25 cellular contexts compared by ENCODE assay signal in the genomic region with DNA sequence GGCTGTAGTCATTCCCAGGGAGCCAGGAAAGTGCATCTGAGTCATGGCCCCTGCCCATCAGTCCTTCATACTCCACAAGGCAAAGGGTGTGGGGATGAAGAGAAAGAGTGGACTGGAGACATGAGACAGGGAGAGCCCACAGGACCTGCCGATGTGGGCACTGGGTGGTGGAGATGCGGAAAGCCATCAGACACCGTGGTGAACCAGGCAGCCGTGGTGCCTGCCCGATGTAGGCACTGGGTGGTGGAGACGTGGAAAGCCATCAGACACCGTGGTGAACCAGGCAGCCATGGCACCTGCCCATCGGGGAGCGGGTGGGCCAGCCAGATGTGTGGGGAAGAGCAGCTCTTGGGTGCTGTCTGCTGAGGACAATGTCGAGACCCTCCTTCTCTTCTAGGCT.
"Had no signal": no experiment of that assay in that cellular context is flagged by ENCODE, and none has a peak within 500 bp of the region (broad histone marks: within the 10 kb centered on the region; RNA-seq: fewer than 3 reads in every experiment).

No MANE protein-coding gene starts in this region.

- H3K4me3 Mint-ChIP-seq: activated CD8-positive, alpha-beta T cell treated with anti-CD3 and anti-CD28 coated beads, Interleukin-2, amount 10 ng/mL, durations not matched to agents 7 days and 5 days; activated T-helper 1 cell treated with anti-CD3 and anti-CD28 coated beads, Interleukin-12 subunit alpha, Interleukin-12 subunit beta, Interleukin-2, Interleukin-4 antibody, amounts not matched to agents 30 ng/mL and 10 ng/mL and 1 ng/mL, durations not matched to agents 14 hours and 24 hours and 36 hours; central memory CD8-positive, alpha-beta T cell; natural killer cell treated with Interleukin-12 subunit alpha and Interleukin-12 subunit beta and Interleukin-15 and Interleukin-18, amount 100 ng/mL, for 72 hours had no signal

- H3K27ac ChIP-seq: ascending aorta, brain microvascular endothelial cell, colonic mucosa, epithelial cell of prostate, suprapubic skin, VCaP had no signal

- H3K4me3 ChIP-seq: adrenal gland, ascending aorta, colonic mucosa, heart right ventricle, lung, stomach, suprapubic skin, transverse colon had no signal

- H3K4me1 ChIP-seq: adrenal gland, colonic mucosa had no signal

- H3K9me3 ChIP-seq: adrenal gland, ascending aorta, colonic mucosa, heart right ventricle, stomach, suprapubic skin, transverse colon had no signal

- H3K36me3 ChIP-seq: adrenal gland, ascending aorta, brain microvascular endothelial cell, colonic mucosa, heart right ventricle, stomach, suprapubic skin, transverse colon had no signal

- H3K4me1 Mint-ChIP-seq: central memory CD8-positive, alpha-beta T cell had no signal

- H3K9me3 Mint-ChIP-seq: activated naive CD4-positive, alpha-beta T cell treated with anti-CD3 and anti-CD28 coated beads, Interleukin-2, amount 50 U/mL, for 72 hours; activated T-helper 1 cell treated with anti-CD3 and anti-CD28 coated beads, Interleukin-12 subunit alpha, Interleukin-12 subunit beta, Interleukin-2, Interleukin-4 antibody, amounts not matched to agents 30 ng/mL and 10 ng/mL and 1 ng/mL, durations not matched to agents 14 hours and 24 hours and 36 hours; central memory CD8-positive, alpha-beta T cell; natural killer cell treated with Interleukin-12 subunit alpha and Interleukin-12 subunit beta and Interleukin-15 and Interleukin-18, amount 100 ng/mL, for 72 hours had no signal

- DNase-seq: activated CD4-positive, alpha-beta T cell treated with anti-CD3 and anti-CD28 coated beads, Interleukin-2, amount 50 U/mL, for 1 hour; activated CD4-positive, CD25-positive, alpha-beta regulatory T cell treated with anti-CD3 and anti-CD28 coated beads, Interleukin-2, amount 50 U/mL, for 72 hours; activated CD8-positive, alpha-beta T cell treated with anti-CD3 and anti-CD28 coated beads, Interleukin-2, amount 10 ng/mL, durations not matched to agents 7 days and 5 days; activated gamma-delta T cell; adrenal gland; brain microvascular endothelial cell; colonic mucosa; heart right ventricle; occipital lobe; retina; stimulated activated CD4-positive, alpha-beta T cell treated with anti-CD3 and anti-CD28 coated beads, Interleukin-12 subunit alpha, Interleukin-12 subunit beta, amount 100 ng/mL, for 4 hours; stimulated activated CD4-positive, alpha-beta T cell treated with anti-CD3 and anti-CD28 coated beads, Interleukin-4, amount 100 ng/mL, for 4 hours; stomach; transverse colon had no signal

- ATAC-seq: activated CD8-positive, alpha-beta T cell treated with anti-CD3 and anti-CD28 coated beads, Interleukin-2, amount 10 ng/mL, durations not matched to agents 7 days and 5 days; activated naive CD4-positive, alpha-beta T cell treated with anti-CD3 and anti-CD28 coated beads, Interleukin-2, amount 50 U/mL, for 72 hours; natural killer cell treated with Interleukin-12 subunit alpha and Interleukin-12 subunit beta and Interleukin-15 and Interleukin-18, amount 100 ng/mL, for 72 hours; SK-N-SH treated with all-trans-retinoic acid at 6 μM for 48 hours had no signal

- H3K27ac Mint-ChIP-seq: activated CD8-positive, alpha-beta T cell treated with anti-CD3 and anti-CD28 coated beads, Interleukin-2, amount 10 ng/mL, durations not matched to agents 7 days and 5 days; activated naive CD4-positive, alpha-beta T cell treated with anti-CD3 and anti-CD28 coated beads, Interleukin-2, amount 50 U/mL, for 72 hours; activated T-helper 1 cell treated with anti-CD3 and anti-CD28 coated beads, Interleukin-12 subunit alpha, Interleukin-12 subunit beta, Interleukin-2, Interleukin-4 antibody, amounts not matched to agents 30 ng/mL and 10 ng/mL and 1 ng/mL, durations not matched to agents 14 hours and 24 hours and 36 hours; natural killer cell treated with Interleukin-12 subunit alpha and Interleukin-12 subunit beta and Interleukin-15 and Interleukin-18, amount 100 ng/mL, for 72 hours; progenitor cell of endocrine pancreas had no signal

- H3K36me3 Mint-ChIP-seq: activated naive CD4-positive, alpha-beta T cell treated with anti-CD3 and anti-CD28 coated beads, Interleukin-2, amount 50 U/mL, for 72 hours; natural killer cell treated with Interleukin-12 subunit alpha and Interleukin-12 subunit beta and Interleukin-15 and Interleukin-18, amount 100 ng/mL, for 72 hours had no signal

- H3K27me3 ChIP-seq: adrenal gland, ascending aorta, brain microvascular endothelial cell, colonic mucosa, heart right ventricle, stomach, suprapubic skin, transverse colon had no signal
